18 cellular contexts compared by ENCODE assay signal in genomic region chr22:47113880-47114415, GRCh38.
DNase-seq lines count a peak whose midpoint lies in the region; ATAC-seq and TF ChIP-seq lines count a peak whose summit lies in the region.
"Had no signal": no experiment of that assay in that cellular context is flagged by ENCODE, and none has a peak within 500 bp of the region (broad histone marks: within the 10 kb centered on the region; RNA-seq: fewer than 3 reads in every experiment).

No MANE protein-coding gene starts in this region.

- in situ Hi-C loops in mammary epithelial cell (cut with MboI; ENCODE audit: low sequenced_read_pairs in 2 of 2), result no loop called here

- H3K27me3 Mint-ChIP-seq in activated naive CD8-positive, alpha-beta T cell treated with anti-CD3 and anti-CD28 coated beads for 36 hours, result no peaks in the 10 kb centered on the region
- no peaks in the 10 kb centered on the region for H3K27me3 Mint-ChIP-seq in activated naive CD8-positive, alpha-beta T cell treated with anti-CD3 and anti-CD28 coated beads, Interleukin-2, amount 50 U/mL, for 24 hours
- no peaks in the 10 kb centered on the region for H3K27me3 Mint-ChIP-seq in chondrocyte (ENCODE audit: low read depth)
- no peaks in the 10 kb centered on the region for H3K27me3 Mint-ChIP-seq in neural crest cell (ENCODE audit: low read depth)
- H3K27me3 Mint-ChIP-seq in type B pancreatic cell, result no peaks in the 10 kb centered on the region

- H3K9me3 ChIP-seq in mammary epithelial cell (replicated peaks; ENCODE audit: insufficient read depth, low read length), result no peaks in the 10 kb centered on the region
- H3K9me3 ChIP-seq: BLaER1 treated with 17β-estradiol and CSF1 and Interleukin-3, amounts not matched to agents 10 nM and 100 nM had no signal

- dilution Hi-C loops in mammary epithelial cell (cut with HindIII; ENCODE audit: low sequenced_read_pairs), result loop anchor here (5.0 kb wide), 2 partner anchors 38 to 72 kb away; no protein-coding TSS in a partner anchor

- CTCF ChIA-PET in mammary epithelial cell (lab: Charles Lee; ENCODE audit: low non-redundant PET), result no interaction called here

- no peak overlapping the region for H3K4me3 Mint-ChIP-seq in activated naive CD8-positive, alpha-beta T cell treated with anti-CD3 and anti-CD28 coated beads for 36 hours
- H3K4me3 Mint-ChIP-seq in activated naive CD8-positive, alpha-beta T cell treated with anti-CD3 and anti-CD28 coated beads, Interleukin-2, amount 50 U/mL, for 24 hours, result no peak overlapping the region
- H3K4me3 Mint-ChIP-seq in chondrocyte (ENCODE audit: unreplicated experiment), result no peak overlapping the region
- no peak overlapping the region for H3K4me3 Mint-ChIP-seq in neural crest cell
- H3K4me3 Mint-ChIP-seq in type B pancreatic cell, result no peak overlapping the region
- H3K4me3 Mint-ChIP-seq: CD8-positive, alpha-beta T cell had no signal

- no peak overlapping the region for H2AFZ ChIP-seq in mammary epithelial cell (ENCODE audit: low read depth, low read length)

- no peak overlapping the region for H3K4me3 ChIP-seq in mammary epithelial cell (replicated peaks in 1 of 3; ENCODE audit: insufficient read depth in 1 of 3, low read depth in 2 of 3, low read length in 3 of 3)
- H3K4me3 ChIP-seq: BLaER1 treated with 17β-estradiol and CSF1 and Interleukin-3, amounts not matched to agents 10 nM and 100 nM had no signal

- ATAC-seq in activated naive CD8-positive, alpha-beta T cell treated with anti-CD3 and anti-CD28 coated beads, Interleukin-2, amount 50 U/mL, for 24 hours, result no peak
- ATAC-seq: CD8-positive, alpha-beta T cell had no signal

- H3K79me2 ChIP-seq in mammary epithelial cell (ENCODE audit: insufficient read depth, low read length), result no peaks in the 10 kb centered on the region

- intact Hi-C loops in mammary epithelial cell (cut with micrococcal nuclease), result no loop called here

- 90% methylated on average over 6 of the region's 8 CpGs for WGBS in mammary epithelial cell (ENCODE audit: low coverage, missing lambda C conversion rate)

- TF ChIP-seq CTCF in chondrocyte (IDR thresholded peaks at IDR 0.05), result no peak
- TF ChIP-seq CTCF in neural crest cell (conservative IDR thresholded peaks at IDR 0.05), result no peak
- no peak for TF ChIP-seq CTCF in type B pancreatic cell (conservative IDR thresholded peaks at IDR 0.05)
- TF ChIP-seq CTCF in mammary epithelial cell (conservative IDR thresholded peaks at IDR 0.05 in 1 of 2, IDR thresholded peaks at IDR 0.05 in 1 of 2; ENCODE audit: extremely low read depth in 1 of 2, insufficient read depth in 1 of 2, low read depth in 1 of 2, low read length in 2 of 2), result no peak

- no TSS peak for BruUV-seq in mammary epithelial cell (replicated peaks; lab: Mats Ljungman, UMichigan)

- H3K36me3 Mint-ChIP-seq in activated naive CD8-positive, alpha-beta T cell treated with anti-CD3 and anti-CD28 coated beads for 36 hours, result peaks cover 1% of the 10 kb centered on the region
- peaks cover 11% of the 10 kb centered on the region for H3K36me3 Mint-ChIP-seq in activated naive CD8-positive, alpha-beta T cell treated with anti-CD3 and anti-CD28 coated beads, Interleukin-2, amount 50 U/mL, for 24 hours (ENCODE audit: low read depth)
- H3K36me3 Mint-ChIP-seq in chondrocyte (ENCODE audit: low read depth) (peaks cover 9% of the 10 kb centered on the region), neural crest cell (ENCODE audit: low read depth) (peaks cover 2% of the 10 kb centered on the region), type B pancreatic cell (peaks cover 5% of the 10 kb centered on the region)

- no peak for DNase-seq in activated naive CD8-positive, alpha-beta T cell treated with anti-CD3 and anti-CD28 coated beads for 36 hours
- no peak for DNase-seq in activated naive CD8-positive, alpha-beta T cell treated with anti-CD3 and anti-CD28 coated beads, Interleukin-2, amount 50 U/mL, for 24 hours
- DNase-seq in chondrocyte (ENCODE audit: low spot score) (peak; percentile 64), neural crest cell (ENCODE audit: low read depth, low spot score) (no peak), type B pancreatic cell (ENCODE audit: extremely low spot score, unreplicated experiment) (no peak), mammary epithelial cell (no peak), NCI-H1417 (lab: John Stamatoyannopoulos, UW) (no peak)
- DNase-seq: CD8-positive, alpha-beta T cell; DMS53; EL; KG1; NCI-H187; NCI-H226; NCI-H524; NCI-H82; RPMI8226; SIG-M5 had no signal

- no peaks in the 10 kb centered on the region for H3K9me3 Mint-ChIP-seq in activated naive CD8-positive, alpha-beta T cell treated with anti-CD3 and anti-CD28 coated beads for 36 hours
- no peaks in the 10 kb centered on the region for H3K9me3 Mint-ChIP-seq in activated naive CD8-positive, alpha-beta T cell treated with anti-CD3 and anti-CD28 coated beads, Interleukin-2, amount 50 U/mL, for 24 hours
- H3K9me3 Mint-ChIP-seq in chondrocyte (ENCODE audit: low read depth), result peaks cover 2% of the 10 kb centered on the region
- H3K9me3 Mint-ChIP-seq in neural crest cell, result peaks cover 1% of the 10 kb centered on the region
- no peaks in the 10 kb centered on the region for H3K9me3 Mint-ChIP-seq in type B pancreatic cell
- H3K9me3 Mint-ChIP-seq: CD8-positive, alpha-beta T cell had no signal

- no peaks in the 10 kb centered on the region for H3K27me3 ChIP-seq in mammary epithelial cell (ENCODE audit: insufficient read depth, low read length)
- H3K27me3 ChIP-seq: BLaER1 treated with 17β-estradiol and CSF1 and Interleukin-3, amounts not matched to agents 10 nM and 100 nM had no signal

- H3K27ac ChIP-seq in mammary epithelial cell (ENCODE audit: insufficient read depth, low read depth, low read length), result no peak overlapping the region
- H3K27ac ChIP-seq: BLaER1 treated with 17β-estradiol and CSF1 and Interleukin-3, amounts not matched to agents 10 nM and 100 nM had no signal

- no peaks in the 10 kb centered on the region for H3K4me1 Mint-ChIP-seq in activated naive CD8-positive, alpha-beta T cell treated with anti-CD3 and anti-CD28 coated beads for 36 hours
- no peaks in the 10 kb centered on the region for H3K4me1 Mint-ChIP-seq in activated naive CD8-positive, alpha-beta T cell treated with anti-CD3 and anti-CD28 coated beads, Interleukin-2, amount 50 U/mL, for 24 hours
- H3K4me1 Mint-ChIP-seq in chondrocyte (ENCODE audit: low read depth) (no peaks in the 10 kb centered on the region), neural crest cell (peaks cover 16% of the 10 kb centered on the region), type B pancreatic cell (ENCODE audit: unreplicated experiment) (peaks cover 14% of the 10 kb centered on the region)

- no peak overlapping the region for H3K9ac ChIP-seq in mammary epithelial cell (ENCODE audit: insufficient read depth, low read length)
- H3K9ac ChIP-seq: BLaER1 treated with 17β-estradiol and CSF1 and Interleukin-3, amounts not matched to agents 10 nM and 100 nM had no signal

- H3K4me1 ChIP-seq in mammary epithelial cell (ENCODE audit: insufficient read depth, low read length), result no peaks in the 10 kb centered on the region

- H3K4me2 ChIP-seq in mammary epithelial cell (ENCODE audit: insufficient read depth, low read depth, low read length), result no peak overlapping the region

- peak overlapping the region; percentile 6 for H3K27ac Mint-ChIP-seq in activated naive CD8-positive, alpha-beta T cell treated with anti-CD3 and anti-CD28 coated beads for 36 hours
- H3K27ac Mint-ChIP-seq in activated naive CD8-positive, alpha-beta T cell treated with anti-CD3 and anti-CD28 coated beads, Interleukin-2, amount 50 U/mL, for 24 hours, result no peak overlapping the region
- H3K27ac Mint-ChIP-seq in chondrocyte (ENCODE audit: unreplicated experiment), result no peak overlapping the region
- peak overlapping the region; percentile 58 for H3K27ac Mint-ChIP-seq in neural crest cell (ENCODE audit: unreplicated experiment)
- H3K27ac Mint-ChIP-seq in type B pancreatic cell, result peak overlapping the region; percentile 23
- H3K27ac Mint-ChIP-seq: CD8-positive, alpha-beta T cell had no signal

- H4K20me1 ChIP-seq in mammary epithelial cell (ENCODE audit: insufficient read depth, low read length), result no peaks in the 10 kb centered on the region

- H3K36me3 ChIP-seq in mammary epithelial cell (ENCODE audit: insufficient read depth, low read length), result no peaks in the 10 kb centered on the region

Comparison
In these comparisons a context has a peak if more than half of its experiments do, and no peak if none do; other contexts are left out.
1. H3K27ac Mint-ChIP-seq: peak in activated naive CD8-positive, alpha-beta T cell treated with anti-CD3 and anti-CD28 coated beads for 36 hours (single experiment), neural crest cell (single experiment) and type B pancreatic cell (single experiment); none in activated naive CD8-positive, alpha-beta T cell treated with anti-CD3 and anti-CD28 coated beads, Interleukin-2, amount 50 U/mL, for 24 hours (single experiment) and chondrocyte (single experiment).